16 cellular contexts compared by ENCODE assay signal in genomic region chr1:153643825-153644224, GRCh38. TPM values are rescaled to one million over a fixed set of nuclear protein-coding genes. Genes with fewer than 3 reads are reported as not detected.
DNase-seq lines count a peak whose midpoint lies in the region; ATAC-seq, FAIRE-seq and TF ChIP-seq lines count a peak whose summit lies in the region.
"Had no signal": no experiment of that assay in that cellular context is flagged by ENCODE, and none has a peak within 500 bp of the region (broad histone marks: within the 10 kb centered on the region; RNA-seq: fewer than 3 reads in every experiment).

No MANE protein-coding gene starts in this region.

- H3K4me3 ChIP-seq in Loucy (ENCODE audit: low read length, poor library complexity, severe bottlenecking) (no peak overlapping the region), GM12878 (no peak overlapping the region), neutrophil (ENCODE audit: low read depth in 1 of 2, low read length in 1 of 2) (no peak overlapping the region), H7 (ENCODE audit: insufficient read depth, low read depth, low read length) (no peak overlapping the region)
- H3K4me3 ChIP-seq: adrenal gland had no signal

- intact Hi-C loops in GM12878 (cut with micrococcal nuclease; ENCODE audit: unreplicated experiment), result no loop called here

- H3K4me1 ChIP-seq in Loucy (ENCODE audit: insufficient read depth, low read length, poor library complexity, severe bottlenecking) (peaks cover 26% of the 10 kb centered on the region), GM12878 (ENCODE audit: control insufficient read depth, insufficient read depth, low read length) (no peaks in the 10 kb centered on the region), neutrophil (ENCODE audit: control insufficient read depth in 1 of 2, insufficient read depth in 1 of 2, low read depth in 1 of 2, low read length in 1 of 2) (peaks cover 13 to 18% of the 10 kb centered on the region in 2 experiments)

- no peak for ATAC-seq in GM12878
- ATAC-seq: stimulated activated naive CD8-positive, alpha-beta T cell treated with anti-CD3 and anti-CD28 coated beads, Interleukin-15, amount 100 ng/mL, for 72 hours had no signal

- RAD21 ChIA-PET in GM12878 (lab: Charles Lee; ENCODE audit: unreplicated experiment), result interaction anchor here (0.8 to 1.4 kb wide), 4 partner anchors 10 to 72 kb away, joined by 3 to 5 read pairs (median 4); partner anchors contain the start of gene CHTOP

- SMC1A ChIA-PET in GM12878 (lab: Charles Lee; ENCODE audit: uncharacterized antibody, unreplicated experiment), result interaction anchor here (0.7 to 2.1 kb wide), 8 partner anchors 9 to 71 kb away, joined by 3 to 13 read pairs (median 4); partner anchors contain the start of genes CHTOP and ILF2

- TF ChIP-seq CTCF in Loucy (conservative IDR thresholded peaks at IDR 0.05; ENCODE audit: low read length), result no peak
- no peak for TF ChIP-seq CTCF in GM12878 (IDR thresholded peaks at IDR 0.05 in 2 of 3, conservative IDR thresholded peaks at IDR 0.05 in 1 of 3; ENCODE audit: control insufficient read depth in 2 of 3, extremely low read depth in 1 of 3, insufficient read depth in 1 of 3, low read depth in 3 of 3, low read length in 3 of 3)
- TF ChIP-seq CTCF in neutrophil (IDR thresholded peaks at IDR 0.05), result no peak

- TSS peak; percentile 0 for BruUV-seq in GM12878 (replicated peaks; lab: Mats Ljungman, UMichigan)

- H3K4me2 ChIP-seq in Loucy (ENCODE audit: low read depth, low read length, poor library complexity, severe bottlenecking) (peak overlapping the region; percentile 43), GM12878 (ENCODE audit: control insufficient read depth, insufficient read depth) (no peak overlapping the region)
- H3K4me2 ChIP-seq: SK-N-SH had no signal

- CTCF ChIA-PET in GM12878 (lab: Yijun Ruan, JAX), result interaction anchor here (0.5 to 3.8 kb wide), 9 partner anchors 9 to 133 kb away, joined by 3 to 20 read pairs (median 5); partner anchors contain the start of gene S100A13

- H3K27ac ChIP-seq in GM12878 (ENCODE audit: control insufficient read depth, insufficient read depth) (no peak overlapping the region), neutrophil (peak overlapping the region; percentile 2)
- H3K27ac ChIP-seq: epithelial cell of prostate, HL-60 had no signal

- H3K27me3 ChIP-seq in Loucy (ENCODE audit: insufficient read depth, low read length, poor library complexity, severe bottlenecking) (no peaks in the 10 kb centered on the region), GM12878 (replicated peaks in 1 of 2; ENCODE audit: control insufficient read depth in 2 of 2, insufficient read depth in 2 of 2, low read length in 1 of 2) (no peaks in the 10 kb centered on the region), neutrophil (no peaks in the 10 kb centered on the region), H7 (ENCODE audit: control insufficient read depth, insufficient read depth, low read length) (no peaks in the 10 kb centered on the region)
- H3K27me3 ChIP-seq: adrenal gland had no signal

- no peaks in the 10 kb centered on the region for H3K9me3 ChIP-seq in Loucy (ENCODE audit: insufficient read depth, low read depth, low read length)
- no peaks in the 10 kb centered on the region for H3K9me3 ChIP-seq in GM12878 (replicated peaks; ENCODE audit: control insufficient read depth, insufficient read depth, low read length)
- H3K9me3 ChIP-seq in neutrophil, result no peaks in the 10 kb centered on the region
- H3K9me3 ChIP-seq: adrenal gland, SK-N-SH had no signal

- DNase-seq in GM12878 (ENCODE audit: low read depth, low spot score) (no peak), urothelium cell line (ENCODE audit: low spot score) (no peak), H7 (no peak)
- DNase-seq: adrenal gland; C1 segment of cervical spinal cord; head of caudate nucleus; Karpas-422; kidney glomerular epithelial cell; NCI-H146; NCI-H446; SK-N-SH; stimulated activated naive CD8-positive, alpha-beta T cell treated with anti-CD3 and anti-CD28 coated beads, Interleukin-15, amount 100 ng/mL, for 72 hours had no signal

- no peaks in the 10 kb centered on the region for H3F3A ChIP-seq in Loucy (ENCODE audit: low read depth)

- no peak for TF ChIP-seq RAD21 in GM12878 (IDR thresholded peaks at IDR 0.05; ENCODE audit: insufficient read depth, low read depth, low read length)

- H3K79me2 ChIP-seq in Loucy (ENCODE audit: insufficient read depth, low read length), result peaks cover 56% of the 10 kb centered on the region
- H3K79me2 ChIP-seq in GM12878 (ENCODE audit: control insufficient read depth, insufficient read depth, low read length), result peaks cover 2% of the 10 kb centered on the region

- TF ChIP-seq POLR2A in GM12878 (IDR thresholded peaks at IDR 0.05; ENCODE audit: low read depth, low read length), result no peak

- H2AFZ ChIP-seq in Loucy (ENCODE audit: low read length) (no peak overlapping the region), GM12878 (ENCODE audit: control insufficient read depth, low read depth, low read length) (no peak overlapping the region)

- POLR2A ChIA-PET in GM12878 (lab: Charles Lee), result interaction anchor here (1.4 to 6.7 kb wide), 3 partner anchors 9 to 320 kb away, joined by 4 to 35 read pairs (median 4); partner anchors contain the start of genes CHTOP and SLC39A1

- H4K20me1 ChIP-seq in Loucy (ENCODE audit: insufficient read depth, low read length, poor library complexity, severe bottlenecking), result peaks cover 31% of the 10 kb centered on the region
- no peaks in the 10 kb centered on the region for H4K20me1 ChIP-seq in GM12878 (ENCODE audit: control insufficient read depth, insufficient read depth)

- H3K9ac ChIP-seq in Loucy (ENCODE audit: low read depth, low read length, poor library complexity, severe bottlenecking) (peak overlapping the region; percentile 44), GM12878 (ENCODE audit: control insufficient read depth, insufficient read depth, low read length) (no peak overlapping the region)
- H3K9ac ChIP-seq: SK-N-SH had no signal

- no peak for TF ChIP-seq EP300 in GM12878 (IDR thresholded peaks at IDR 0.05; ENCODE audit: borderline replicate concordance in 1 of 2, control insufficient read depth in 1 of 2, low read depth in 2 of 2, low read length in 2 of 2)

- no peak for FAIRE-seq in GM12878 (lab: Jason Lieb, UNC)
- no peak for FAIRE-seq in urothelium cell line (lab: Jason Lieb, UNC)

- in situ Hi-C loops in GM12878 (cut with MboI), result no loop called here

- peaks cover 78% of the 10 kb centered on the region for H3K36me3 ChIP-seq in Loucy (ENCODE audit: insufficient read depth, low read length)
- H3K36me3 ChIP-seq in GM12878 (ENCODE audit: control insufficient read depth in 2 of 2, insufficient read depth in 2 of 2, low read length in 1 of 2), result peaks cover 14 to 54% of the 10 kb centered on the region in 2 experiments
- peaks cover 72% of the 10 kb centered on the region for H3K36me3 ChIP-seq in neutrophil
- peaks cover 45% of the 10 kb centered on the region for H3K36me3 ChIP-seq in H7 (replicated peaks; ENCODE audit: control insufficient read depth, insufficient read depth, low read length)

- H3K9me2 ChIP-seq in Loucy (replicated peaks; ENCODE audit: low read depth, low read length), result no peaks in the 10 kb centered on the region
- H3K9me2 ChIP-seq: SK-N-SH had no signal

RNA-seq across cellular contexts. Expression of gene CHTOP, which starts 10.0 kb away (rescaled TPM):
- total RNA-seq in GM12878 (2013; cell fraction: nucleolus; rRNA removed), result 176 and 179 TPM in 2 replicates
- total RNA-seq in GM12878 (2014; rRNA removed), result 48.0 and 48.5 TPM in 2 replicates
- 46.5 and 48.7 TPM in 2 replicates for total RNA-seq in GM12878 (2014; rRNA removed; fragmentation: Illumina TruSeq; extraction: Trizol)
- total RNA-seq in GM12878 (2021), result 60.1 and 61.5 TPM in 2 replicates
- 31.8 TPM for polyA plus RNA-seq in GM12878 (2011; ENCODE audit: low read depth)
- 93.8 and 98.9 TPM in 2 replicates for polyA plus RNA-seq in GM12878 (2011; rRNA removed)
- polyA plus RNA-seq in GM12878 (2011; cell fraction: cytosol; rRNA removed), result 60.6 and 64.7 TPM in 2 replicates
- polyA plus RNA-seq in GM12878 (2011; cell fraction: nucleus; rRNA removed), result 80.2 and 113 TPM in 2 replicates
- 42.4 and 48.9 TPM in 2 replicates for polyA plus RNA-seq in GM12878 (2012)
- 47.4 and 51.5 TPM in 2 replicates for polyA plus RNA-seq in GM12878 (2014; fragmentation: Illumina TruSeq; extraction: Trizol)
- polyA plus RNA-seq in GM12878 (2014; fragmentation: Nextera tagmentation; extraction: Ambion mirVana), result 10 to 100 TPM in 1 of 2 experiments, 1 to 10 TPM in 1; 8.4 to 15.9 TPM
- 64.5 and 65.4 TPM in 2 replicates for polyA plus RNA-seq in GM12878 (2014; rRNA removed)
- 10 to 100 TPM; 53.1 to 56.2 TPM for polyA plus RNA-seq in GM12878 (2016; fragmentation: Nextera tagmentation; extraction: Ambion mirVana)
- 58.2 and 59.6 TPM in 2 replicates for polyA minus RNA-seq in GM12878 (2011; rRNA and poly(A)+ RNA removed)
- 22.5 and 25.8 TPM in 2 replicates for polyA minus RNA-seq in GM12878 (2011; cell fraction: cytosol; rRNA and poly(A)+ RNA removed)
- 50.2 and 93.3 TPM in 2 replicates for polyA minus RNA-seq in GM12878 (2011; cell fraction: nucleus; rRNA and poly(A)+ RNA removed)
- 63.8 and 67.0 TPM in 2 replicates for total RNA-seq in H7 (2014; rRNA removed; shearing (Covaris generic))

RNA-seq across cellular contexts. Expression of gene SNAPIN, which starts 14.7 kb away (rescaled TPM):
- total RNA-seq in GM12878 (2013; cell fraction: nucleolus; rRNA removed), result 9.4 and 10.2 TPM in 2 replicates
- 47.1 and 48.3 TPM in 2 replicates for total RNA-seq in GM12878 (2014; rRNA removed)
- total RNA-seq in GM12878 (2014; rRNA removed; fragmentation: Illumina TruSeq; extraction: Trizol), result 29.7 and 31.4 TPM in 2 replicates
- total RNA-seq in GM12878 (2021), result 25.7 and 30.8 TPM in 2 replicates
- polyA plus RNA-seq in GM12878 (2011; ENCODE audit: low read depth), result 23.4 TPM
- 37.8 and 40.6 TPM in 2 replicates for polyA plus RNA-seq in GM12878 (2011; rRNA removed)
- 39.5 and 41.8 TPM in 2 replicates for polyA plus RNA-seq in GM12878 (2011; cell fraction: cytosol; rRNA removed)
- polyA plus RNA-seq in GM12878 (2011; cell fraction: nucleus; rRNA removed), result 19.2 and 29.5 TPM in 2 replicates
- 26.2 and 32.5 TPM in 2 replicates for polyA plus RNA-seq in GM12878 (2012)
- 34.5 and 36.6 TPM in 2 replicates for polyA plus RNA-seq in GM12878 (2014; fragmentation: Illumina TruSeq; extraction: Trizol)
- polyA plus RNA-seq in GM12878 (2014; fragmentation: Nextera tagmentation; extraction: Ambion mirVana), result 10 to 100 TPM; 12.4 to 25.0 TPM
- 50.9 and 58.5 TPM in 2 replicates for polyA plus RNA-seq in GM12878 (2014; rRNA removed)
- 10 to 100 TPM; 74.5 to 78.1 TPM for polyA plus RNA-seq in GM12878 (2016; fragmentation: Nextera tagmentation; extraction: Ambion mirVana)
- polyA minus RNA-seq in GM12878 (2011; rRNA and poly(A)+ RNA removed), result 9.4 and 18.1 TPM in 2 replicates
- polyA minus RNA-seq in GM12878 (2011; cell fraction: cytosol; rRNA and poly(A)+ RNA removed), result 6.8 and 7.4 TPM in 2 replicates
- 6.4 and 10.7 TPM in 2 replicates for polyA minus RNA-seq in GM12878 (2011; cell fraction: nucleus; rRNA and poly(A)+ RNA removed)
- total RNA-seq in H7 (2014; rRNA removed; shearing (Covaris generic)), result 48.3 and 48.5 TPM in 2 replicates

RNA-seq across cellular contexts. Expression of gene S100A1, which starts 15.6 kb away (rescaled TPM):
- total RNA-seq in GM12878 (2013; cell fraction: nucleolus; rRNA removed), result not detected in 2 replicates
- not detected in 2 replicates for total RNA-seq in GM12878 (2014; rRNA removed)
- total RNA-seq in GM12878 (2014; rRNA removed; fragmentation: Illumina TruSeq; extraction: Trizol), result not detected in 2 replicates
- not detected in 2 replicates for total RNA-seq in GM12878 (2021)
- 0.24 TPM for polyA plus RNA-seq in GM12878 (2011; ENCODE audit: low read depth)
- not detected in 2 replicates for polyA plus RNA-seq in GM12878 (2011; rRNA removed)
- 0.27 TPM in 1 of 2 replicates, not detected in the other for polyA plus RNA-seq in GM12878 (2011; cell fraction: cytosol; rRNA removed)
- not detected in 2 replicates for polyA plus RNA-seq in GM12878 (2011; cell fraction: nucleus; rRNA removed)
- polyA plus RNA-seq in GM12878 (2012), result 0.49 and 0.60 TPM in 2 replicates
- not detected in 2 replicates for polyA plus RNA-seq in GM12878 (2014; fragmentation: Illumina TruSeq; extraction: Trizol)
- under 1 TPM in 1 of 2 experiments, not detected in 1; 0.13 TPM for polyA plus RNA-seq in GM12878 (2014; fragmentation: Nextera tagmentation; extraction: Ambion mirVana)
- polyA plus RNA-seq in GM12878 (2014; rRNA removed), result 0.03 TPM in 1 of 2 replicates, not detected in the other
- under 1 TPM in 1 of 2 experiments, not detected in 1; 0.29 TPM for polyA plus RNA-seq in GM12878 (2016; fragmentation: Nextera tagmentation; extraction: Ambion mirVana)
- not detected in 2 replicates for polyA minus RNA-seq in GM12878 (2011; rRNA and poly(A)+ RNA removed)
- polyA minus RNA-seq in GM12878 (2011; cell fraction: cytosol; rRNA and poly(A)+ RNA removed), result not detected in 2 replicates
- polyA minus RNA-seq in GM12878 (2011; cell fraction: nucleus; rRNA and poly(A)+ RNA removed), result not detected in 2 replicates
- total RNA-seq in H7 (2014; rRNA removed; shearing (Covaris generic)), result 0.63 and 0.80 TPM in 2 replicates

RNA-seq across cellular contexts. Expression of gene S100A13, which starts 16.5 kb away (rescaled TPM):
- total RNA-seq in GM12878 (2013; cell fraction: nucleolus; rRNA removed), result 3.0 and 3.1 TPM in 2 replicates
- total RNA-seq in GM12878 (2014; rRNA removed) (6.2 and 8.1 TPM in 2 replicates), GM12878 (2014; rRNA removed; fragmentation: Illumina TruSeq; extraction: Trizol) (7.9 and 9.1 TPM in 2 replicates), GM12878 (2021) (10.3 and 12.8 TPM in 2 replicates)
- polyA plus RNA-seq in GM12878 (2011; ENCODE audit: low read depth), result 12.9 TPM
- polyA plus RNA-seq in GM12878 (2011; rRNA removed) (5.6 and 6.6 TPM in 2 replicates), GM12878 (2014; fragmentation: Illumina TruSeq; extraction: Trizol) (10.1 and 10.3 TPM in 2 replicates), GM12878 (2014; fragmentation: Nextera tagmentation; extraction: Ambion mirVana) (10 to 100 TPM; 29.7 to 30.9 TPM), GM12878 (2014; rRNA removed) (13.0 and 17.1 TPM in 2 replicates), GM12878 (2016; fragmentation: Nextera tagmentation; extraction: Ambion mirVana) (1 to 10 TPM; 5.7 to 7.3 TPM)
- polyA plus RNA-seq in GM12878 (2011; cell fraction: cytosol; rRNA removed), result 4.7 and 5.4 TPM in 2 replicates
- polyA plus RNA-seq in GM12878 (2011; cell fraction: nucleus; rRNA removed), result 43.4 and 53.0 TPM in 2 replicates
- 10.9 and 13.5 TPM in 2 replicates for polyA plus RNA-seq in GM12878 (2012)
- polyA minus RNA-seq in GM12878 (2011; rRNA and poly(A)+ RNA removed), result 1.8 and 3.1 TPM in 2 replicates
- polyA minus RNA-seq in GM12878 (2011; cell fraction: cytosol; rRNA and poly(A)+ RNA removed), result 5.1 and 8.9 TPM in 2 replicates
- 1.8 and 4.0 TPM in 2 replicates for polyA minus RNA-seq in GM12878 (2011; cell fraction: nucleus; rRNA and poly(A)+ RNA removed)
- 80.8 and 93.2 TPM in 2 replicates for total RNA-seq in H7 (2014; rRNA removed; shearing (Covaris generic))

RNA-seq across cellular contexts. Expression of gene ILF2, which starts 27.0 kb away (rescaled TPM):
- 53.8 and 56.7 TPM in 2 replicates for total RNA-seq in GM12878 (2013; cell fraction: nucleolus; rRNA removed)
- 309 and 334 TPM in 2 replicates for total RNA-seq in GM12878 (2014; rRNA removed)
- total RNA-seq in GM12878 (2014; rRNA removed; fragmentation: Illumina TruSeq; extraction: Trizol), result 405 and 431 TPM in 2 replicates
- 261 and 266 TPM in 2 replicates for total RNA-seq in GM12878 (2021)
- polyA plus RNA-seq in GM12878 (2011; ENCODE audit: low read depth), result 179 TPM
- polyA plus RNA-seq in GM12878 (2011; rRNA removed), result 452 and 462 TPM in 2 replicates
- 374 and 428 TPM in 2 replicates for polyA plus RNA-seq in GM12878 (2011; cell fraction: cytosol; rRNA removed)
- 208 and 248 TPM in 2 replicates for polyA plus RNA-seq in GM12878 (2011; cell fraction: nucleus; rRNA removed)
- polyA plus RNA-seq in GM12878 (2012), result 157 and 180 TPM in 2 replicates
- 520 and 601 TPM in 2 replicates for polyA plus RNA-seq in GM12878 (2014; fragmentation: Illumina TruSeq; extraction: Trizol)
- 100 to 1,000 TPM; 444 to 455 TPM for polyA plus RNA-seq in GM12878 (2014; fragmentation: Nextera tagmentation; extraction: Ambion mirVana)
- 266 and 287 TPM in 2 replicates for polyA plus RNA-seq in GM12878 (2014; rRNA removed)
- 100 to 1,000 TPM; 484 to 487 TPM for polyA plus RNA-seq in GM12878 (2016; fragmentation: Nextera tagmentation; extraction: Ambion mirVana)
- polyA minus RNA-seq in GM12878 (2011; rRNA and poly(A)+ RNA removed), result 323 and 337 TPM in 2 replicates
- 102 and 114 TPM in 2 replicates for polyA minus RNA-seq in GM12878 (2011; cell fraction: cytosol; rRNA and poly(A)+ RNA removed)
- polyA minus RNA-seq in GM12878 (2011; cell fraction: nucleus; rRNA and poly(A)+ RNA removed), result 46.4 and 69.7 TPM in 2 replicates
- total RNA-seq in H7 (2014; rRNA removed; shearing (Covaris generic)), result 624 and 716 TPM in 2 replicates
